ENCODE assay signal across 8 cellular contexts in the genomic region with DNA sequence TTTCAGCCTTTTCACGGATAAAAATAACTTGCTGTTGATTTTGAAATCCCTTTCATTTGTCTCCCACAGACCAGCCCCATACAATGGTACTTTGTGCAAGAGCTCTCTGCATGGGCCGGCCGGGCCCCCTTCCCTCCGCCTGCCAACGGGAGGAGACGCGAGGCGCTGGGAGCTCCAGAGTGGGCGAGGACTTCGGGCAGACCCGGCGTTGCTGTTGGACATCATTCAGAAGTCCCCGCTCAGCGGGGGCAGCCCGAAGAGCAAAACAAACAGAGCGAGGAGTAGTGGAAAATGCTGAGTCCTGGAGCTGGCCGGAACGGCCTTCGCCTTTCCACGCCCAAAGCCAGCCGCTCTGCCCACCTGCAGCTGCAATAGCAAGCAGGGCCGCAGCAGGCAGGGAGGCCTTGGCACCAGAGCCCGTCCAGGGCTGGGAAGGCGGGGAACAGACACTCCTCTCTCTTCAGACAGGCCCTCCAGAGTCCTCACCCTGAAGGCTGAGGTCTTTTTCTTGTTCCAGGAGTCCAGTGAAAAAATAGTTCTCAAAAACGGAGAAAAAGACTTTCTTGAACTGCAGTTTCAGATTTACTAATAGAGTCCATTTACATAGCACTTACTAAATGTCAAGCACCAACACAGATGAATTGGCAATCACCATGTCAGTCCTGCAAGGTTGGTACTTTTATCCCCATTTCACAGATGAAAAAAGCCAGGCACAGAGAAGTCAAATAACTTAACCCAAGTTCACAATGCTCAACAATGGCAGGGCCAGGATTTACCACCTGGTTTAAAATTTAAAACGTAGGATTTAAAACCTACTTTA.
DNase-seq lines count a peak whose midpoint lies in the region; ATAC-seq and TF ChIP-seq lines count a peak whose summit lies in the region.

No MANE protein-coding gene starts in this region.

- H3K4me3 Mint-ChIP-seq in natural killer cell treated with Interleukin-12 subunit alpha and Interleukin-12 subunit beta and Interleukin-15 and Interleukin-18, amount 100 ng/mL, for 72 hours = peak overlapping the region; percentile 47

- peak overlapping the region; percentile 95 to 96 for H3K27ac Mint-ChIP-seq in natural killer cell treated with Interleukin-12 subunit alpha and Interleukin-12 subunit beta and Interleukin-15 and Interleukin-18, amount 100 ng/mL, for 72 hours

- no peaks in the 10 kb centered on the region for H3K9me3 Mint-ChIP-seq in natural killer cell treated with Interleukin-12 subunit alpha and Interleukin-12 subunit beta and Interleukin-15 and Interleukin-18, amount 100 ng/mL, for 72 hours

- peaks cover 54% of the 10 kb centered on the region for H3K36me3 Mint-ChIP-seq in natural killer cell treated with Interleukin-12 subunit alpha and Interleukin-12 subunit beta and Interleukin-15 and Interleukin-18, amount 100 ng/mL, for 72 hours

- peak overlapping the region; percentile 54 to 82 for H3K27ac ChIP-seq in coronary artery

- no peak for ATAC-seq in natural killer cell treated with Interleukin-12 subunit alpha and Interleukin-12 subunit beta and Interleukin-15 and Interleukin-18, amount 100 ng/mL, for 72 hours
- no peak for ATAC-seq in GM19467 (IDR thresholded peaks at IDR 0.05; ENCODE audit: unreplicated experiment)

- no peaks in the 10 kb centered on the region for H3K27me3 Mint-ChIP-seq in natural killer cell treated with Interleukin-12 subunit alpha and Interleukin-12 subunit beta and Interleukin-15 and Interleukin-18, amount 100 ng/mL, for 72 hours

- H3K4me3 ChIP-seq in coronary artery = peak overlapping the region; percentile 65

- TF ChIP-seq CTCF in coronary artery (IDR thresholded peaks at IDR 0.05) = no peak

- peaks cover 81 to 82% of the 10 kb centered on the region in 2 donors for H3K4me1 Mint-ChIP-seq in natural killer cell treated with Interleukin-12 subunit alpha and Interleukin-12 subunit beta and Interleukin-15 and Interleukin-18, amount 100 ng/mL, for 72 hours (ENCODE audit: low read depth in 2 of 2)

- peak; percentile 85 for DNase-seq in Ammon's horn (ENCODE audit: low spot score)
- peak; percentile 62 for DNase-seq in NCI-H146 treated with DMSO at 0.1 percent for 48 hours (lab: John Stamatoyannopoulos, UW; ENCODE audit: unreplicated experiment)
- DNase-seq in coronary artery (ENCODE audit: low spot score) = peak; percentile 86
- no peak for DNase-seq in natural killer cell treated with Interleukin-12 subunit alpha and Interleukin-12 subunit beta and Interleukin-15 and Interleukin-18, amount 100 ng/mL, for 72 hours (ENCODE audit: low spot score)
- DNase-seq in AML-193 (lab: John Stamatoyannopoulos, UW) = no peak
- no peak for DNase-seq in HUDEP-2 (lab: John Stamatoyannopoulos, UW; ENCODE audit: unreplicated experiment in 76 of 76)
- no peak for DNase-seq in NCI-H1694 treated with DMSO at 0.1 percent for 48 hours (lab: John Stamatoyannopoulos, UW)

Comparison
In these comparisons a context has a peak if more than half of its experiments do, and no peak if none do; other contexts are left out.
1. DNase-seq: peak in Ammon's horn (single experiment), NCI-H146 treated with DMSO at 0.1 percent for 48 hours (single experiment) and coronary artery (single experiment); none in natural killer cell treated with Interleukin-12 subunit alpha and Interleukin-12 subunit beta and Interleukin-15 and Interleukin-18, amount 100 ng/mL, for 72 hours (single experiment), AML-193 (0 of 2), HUDEP-2 (0 of 76) and NCI-H1694 treated with DMSO at 0.1 percent for 48 hours (single experiment).